ENCODE assay signal across 8 cellular contexts in the genomic region with DNA sequence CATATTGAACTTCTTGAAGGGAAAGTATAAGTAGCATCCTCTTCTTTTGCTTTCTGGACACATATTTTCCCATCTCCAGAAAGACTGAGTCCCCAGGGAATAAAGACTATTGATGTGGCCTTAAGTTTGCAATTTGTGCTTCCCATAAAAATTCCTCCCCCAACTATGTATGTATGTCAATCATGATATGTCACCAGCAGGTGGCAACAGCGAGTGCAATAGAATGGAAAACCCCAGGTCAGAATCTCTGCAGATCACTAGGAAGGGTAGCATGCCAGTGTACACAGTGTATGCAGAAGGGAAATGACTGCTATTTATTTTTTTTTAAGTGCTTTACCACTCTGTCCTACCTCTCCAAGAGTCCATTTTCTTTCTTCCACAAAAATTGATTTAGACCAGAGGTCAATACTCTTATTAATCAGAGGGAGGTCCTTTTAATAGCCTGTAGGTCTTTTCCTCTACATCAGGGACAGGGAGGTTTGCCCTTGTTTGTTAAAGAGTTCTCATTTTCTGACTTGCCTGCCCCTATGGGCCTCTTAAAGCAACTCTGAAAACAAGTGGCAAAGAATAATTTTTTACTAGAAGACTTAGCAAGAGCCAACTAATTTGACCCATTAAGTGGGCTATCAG.
DNase-seq lines count a peak whose midpoint lies in the region; ATAC-seq and TF ChIP-seq lines count a peak whose summit lies in the region.

No MANE protein-coding gene starts in this region.

- H3K36me3 ChIP-seq in GM06990 (ENCODE audit: control insufficient read depth, insufficient read depth, low read length) = no peaks in the 10 kb centered on the region

- peak; percentile 1 for DNase-seq in GM06990 (ENCODE audit: extremely low read depth, insufficient read length)
- peak; percentile 45 for DNase-seq in NCI-H526 treated with DMSO at 0.1 percent for 48 hours (lab: John Stamatoyannopoulos, UW)
- DNase-seq in amniotic epithelial cell (ENCODE audit: low read depth) = peak; percentile 35
- DNase-seq in right cardiac atrium = peak; percentile 53 to 68 (median 58)
- peak; percentile 75 for DNase-seq in renal cortical epithelial cell (ENCODE audit: low read depth)
- no peak for DNase-seq in posterior vena cava (ENCODE audit: low spot score)

- H3K27ac ChIP-seq in right cardiac atrium (ENCODE audit: low read length) = no peak overlapping the region

- H3K9me3 ChIP-seq in right cardiac atrium (ENCODE audit: control insufficient read depth, low read length) = no peaks in the 10 kb centered on the region

- H3K4me1 ChIP-seq in right cardiac atrium (ENCODE audit: control insufficient read depth, insufficient read depth, low read length) = no peaks in the 10 kb centered on the region

- H3K27me3 ChIP-seq in GM06990 (replicated peaks; ENCODE audit: control insufficient read depth, insufficient read depth, low read length) (no peaks in the 10 kb centered on the region; the same call in 1 of the 2 replicates), right cardiac atrium (ENCODE audit: control insufficient read depth, insufficient read depth) (no peaks in the 10 kb centered on the region)

- 3% methylated on average over 1 of the region's 1 CpG for WGBS in right cardiac atrium

- ATAC-seq in GM21423 (IDR thresholded peaks at IDR 0.05; ENCODE audit: unreplicated experiment) = peak; percentile 83
- ATAC-seq in HG03558 (IDR thresholded peaks at IDR 0.05; ENCODE audit: extremely low read depth, unreplicated experiment) = peak; percentile 86
- ATAC-seq in right cardiac atrium = peak; percentile 87 to 91

- peak; percentile 70 for TF ChIP-seq CTCF in GM06990 (IDR thresholded peaks at IDR 0.05; ENCODE audit: insufficient read depth, low read length, poor library complexity, severe bottlenecking)

- H3K4me3 ChIP-seq in GM06990 (replicated peaks; ENCODE audit: low read depth, low read length) = no peak overlapping the region
- H3K4me3 ChIP-seq in right cardiac atrium (ENCODE audit: low read length) = no peak overlapping the region

- intact Hi-C loops in right cardiac atrium (cut with DNase I) (loop anchor here in 3 of 4 donors (5.0 to 10.0 kb wide), 3 partner anchors 64 to 1036 kb away; a partner anchor contains a TSS), posterior vena cava (cut with DNase I) (no loop called here)

Comparison
In these comparisons a context has a peak if more than half of its experiments do, and no peak if none do; other contexts are left out.
1. intact Hi-C loops: an anchor here in right cardiac atrium (5.0 to 10.0 kb wide); none called in posterior vena cava.